Comparison of ENCODE assay signal across 10 cellular contexts in genomic region chr3:136141891-136142290, GRCh38. TPM values are rescaled to one million over a fixed set of nuclear protein-coding genes. Genes with fewer than 3 reads are reported as not detected.
DNase-seq lines count a peak whose midpoint lies in the region; ATAC-seq, FAIRE-seq and TF ChIP-seq lines count a peak whose summit lies in the region.
"Had no signal": no experiment of that assay in that cellular context is flagged by ENCODE, and none has a peak within 500 bp of the region (broad histone marks: within the 10 kb centered on the region; RNA-seq: fewer than 3 reads in every experiment).

No MANE protein-coding gene starts in this region.

- H2BK5ac ChIP-seq in H1 (ENCODE audit: low read depth, low read length) (no peak overlapping the region), neuronal stem cell (ENCODE audit: low read length) (no peak overlapping the region)

- no peaks in the 10 kb centered on the region for H3K23me2 ChIP-seq in H1 (ENCODE audit: low read depth, low read length)

- no peaks in the 10 kb centered on the region for H3K79me1 ChIP-seq in H1 (ENCODE audit: low read depth, low read length)
- no peaks in the 10 kb centered on the region for H3K79me1 ChIP-seq in neuronal stem cell (ENCODE audit: low read depth, low read length)

- H3K9me3 Mint-ChIP-seq in CD4-positive, alpha-beta T cell = no peaks in the 10 kb centered on the region

- no peaks in the 10 kb centered on the region for H3K9me3 ChIP-seq in CD4-positive, alpha-beta T cell (ENCODE audit: control insufficient read depth, low read length)
- H3K9me3 ChIP-seq in H1 (ENCODE audit: insufficient read depth in 2 of 2, low read depth in 1 of 2, low read length in 1 of 2) = no peaks in the 10 kb centered on the region
- H3K9me3 ChIP-seq in neuronal stem cell (replicated peaks in 1 of 2; ENCODE audit: control insufficient read depth in 2 of 2, insufficient read depth in 1 of 2, low read depth in 1 of 2, low read length in 2 of 2) = no peaks in the 10 kb centered on the region

- H3K4me3 Mint-ChIP-seq in CD4-positive, alpha-beta T cell = no peak overlapping the region

- H2AK5ac ChIP-seq in H1 (ENCODE audit: low read depth, low read length) = no peak overlapping the region
- no peak overlapping the region for H2AK5ac ChIP-seq in neuronal stem cell (ENCODE audit: low read depth, low read length)

- H3K23ac ChIP-seq in H1 (ENCODE audit: insufficient read length) (no peak overlapping the region), neuronal stem cell (ENCODE audit: low read depth, low read length, poor library complexity) (no peak overlapping the region)

- H2AFZ ChIP-seq in H1 (ENCODE audit: low read length) = no peak overlapping the region
- no peak overlapping the region for H2AFZ ChIP-seq in neuronal stem cell (ENCODE audit: low read length)

- no peak overlapping the region for H2BK20ac ChIP-seq in H1 (ENCODE audit: low read length)

- ATAC-seq in CD4-positive, alpha-beta T cell (ENCODE audit: poor library complexity) = no peak
- ATAC-seq in HG03521 (IDR thresholded peaks at IDR 0.05; ENCODE audit: unreplicated experiment) = no peak
- no peak for ATAC-seq in activated CD4-positive, CD25-positive, alpha-beta regulatory T cell treated with anti-CD3 and anti-CD28 coated beads, Interleukin-2, amount 50 U/mL, for 24 hours

- H3K27ac Mint-ChIP-seq in CD4-positive, alpha-beta T cell = peak overlapping the region; percentile 38

- no peaks in the 10 kb centered on the region for H3K27me3 Mint-ChIP-seq in CD4-positive, alpha-beta T cell

- H2BK15ac ChIP-seq in H1 (ENCODE audit: low read length) (no peak overlapping the region), neuronal stem cell (ENCODE audit: low read length) (no peak overlapping the region)

- no peak overlapping the region for H2BK120ac ChIP-seq in H1 (replicated peaks; ENCODE audit: low read depth, low read length)
- no peak overlapping the region for H2BK120ac ChIP-seq in neuronal stem cell (ENCODE audit: low read depth, low read length)

- no peak overlapping the region for H3K4me2 ChIP-seq in H1 (ENCODE audit: insufficient read depth in 1 of 2, low read depth in 2 of 2, low read length in 2 of 2)
- no peak overlapping the region for H3K4me2 ChIP-seq in neuronal stem cell (ENCODE audit: insufficient read depth, low read length, poor library complexity, severe bottlenecking)

- no peak overlapping the region for H3K9ac ChIP-seq in H1 (replicated peaks in 1 of 4; ENCODE audit: extremely low read depth in 1 of 4, low read depth in 3 of 4, low read length in 3 of 4)
- H3K9ac ChIP-seq in neuronal stem cell (ENCODE audit: low read depth, low read length, poor library complexity) = no peak overlapping the region

- no peak overlapping the region for H3K4me3 ChIP-seq in H1 (ENCODE audit: extremely low read depth in 1 of 4, insufficient read depth in 2 of 4, low read depth in 3 of 4, low read length in 4 of 4)
- H3K4me3 ChIP-seq in neuronal stem cell (ENCODE audit: low read length in 2 of 2) = no peak overlapping the region
- H3K4me3 ChIP-seq: coronary artery had no signal

- no peaks in the 10 kb centered on the region for H3K36me3 Mint-ChIP-seq in CD4-positive, alpha-beta T cell (ENCODE audit: low read depth)

- no peak for TF ChIP-seq RAD21 in H1 (IDR thresholded peaks at IDR 0.05 in 1 of 2, conservative IDR thresholded peaks at IDR 0.05 in 1 of 2; ENCODE audit: low read depth in 2 of 2, low read length in 2 of 2)

- peaks cover 0 to 7% (median under 1%) of the 10 kb centered on the region in 4 experiments; a peak in 2 of 7 replicates for H3K4me1 ChIP-seq in H1 (replicated peaks in 1 of 4; ENCODE audit: control insufficient read depth in 3 of 4, insufficient read depth in 4 of 4, low read length in 3 of 4)
- peaks cover 2 to 9% of the 10 kb centered on the region in 2 donors for H3K4me1 ChIP-seq in neuronal stem cell (ENCODE audit: control insufficient read depth in 2 of 2, insufficient read depth in 1 of 2, low read depth in 1 of 2, low read length in 2 of 2)

- no peak overlapping the region for H3K56ac ChIP-seq in H1 (replicated peaks; ENCODE audit: insufficient read length, low read depth, low read length)

- no peaks in the 10 kb centered on the region for H3K27me3 ChIP-seq in CD4-positive, alpha-beta T cell (ENCODE audit: control insufficient read depth, insufficient read depth, low read length)
- no peaks in the 10 kb centered on the region; a peak in 1 of 7 replicates for H3K27me3 ChIP-seq in H1 (replicated peaks in 1 of 4; ENCODE audit: control insufficient read depth in 3 of 4, extremely low read depth in 1 of 4, insufficient read depth in 3 of 4, low read length in 3 of 4)
- no peaks in the 10 kb centered on the region for H3K27me3 ChIP-seq in neuronal stem cell (ENCODE audit: control insufficient read depth in 3 of 3, insufficient read depth in 3 of 3, low read depth in 1 of 3, low read length in 3 of 3)

- no peak for TF ChIP-seq EP300 in H1 (IDR thresholded peaks at IDR 0.05; ENCODE audit: borderline replicate concordance in 1 of 2, low read depth in 2 of 2, low read length in 2 of 2)

- peaks cover 0 to 7% of the 10 kb centered on the region in 2 experiments for H4K20me1 ChIP-seq in H1 (replicated peaks in 1 of 2; ENCODE audit: control insufficient read depth in 1 of 2, insufficient read depth in 2 of 2, low read length in 2 of 2)

- H3K36me3 ChIP-seq in H1 (ENCODE audit: control insufficient read depth in 2 of 4, insufficient read depth in 4 of 4, low read length in 3 of 4) (peaks cover 0 to 3% (median 0%) of the 10 kb centered on the region in 4 experiments; a peak in 2 of 8 replicates), neuronal stem cell (replicated peaks in 1 of 2; ENCODE audit: control insufficient read depth in 2 of 2, insufficient read depth in 2 of 2, low read length in 2 of 2) (peaks cover 0 to 31% of the 10 kb centered on the region in 2 donors)

- H3K79me2 ChIP-seq in H1 (ENCODE audit: control insufficient read depth in 1 of 2, insufficient read depth in 2 of 2, low read length in 2 of 2) = no peaks in the 10 kb centered on the region

- 0 out of 2 replicates have a peak overlapping the region, but pooled peaks have one; percentile 31 for H2BK12ac ChIP-seq in H1 (ENCODE audit: low read depth, low read length)
- H2BK12ac ChIP-seq in neuronal stem cell (ENCODE audit: low read length) = no peak overlapping the region

- no peak overlapping the region for H3K18ac ChIP-seq in H1 (ENCODE audit: extremely low read depth, low read length)
- no peak overlapping the region for H3K18ac ChIP-seq in neuronal stem cell (ENCODE audit: low read length)

- POLR2A ChIA-PET in CD4-positive, alpha-beta T cell (lab: Charles Lee) = interaction anchor here (1.2 kb wide), 1 partner anchor 54 kb away, joined by 4 read pairs; the partner anchor contains the start of gene MSL2
- POLR2A ChIA-PET in H1 (lab: Charles Lee; ENCODE audit: partially characterized antibody) = interaction anchor here (0.6 kb wide), 1 partner anchor 55 kb away, joined by 5 read pairs; no protein-coding TSS in a partner anchor

- CTCF ChIA-PET in CD4-positive, alpha-beta T cell (lab: Charles Lee) = no interaction called here
- CTCF ChIA-PET in H1 (lab: Charles Lee; ENCODE audit: partially characterized antibody) = interaction anchor here (1.0 to 1.2 kb wide), 2 partner anchors 9 to 67 kb away, joined by 3 to 4 read pairs; no protein-coding TSS in a partner anchor

- no peak overlapping the region for H4K91ac ChIP-seq in H1 (replicated peaks; ENCODE audit: insufficient read length, low read length)
- H4K91ac ChIP-seq in neuronal stem cell (ENCODE audit: low read depth, low read length, poor library complexity) = no peak overlapping the region

- intact Hi-C loops in CD4-positive, alpha-beta T cell (cut with DNase I, micrococcal nuclease) = loop anchor here in 1 of 2 experiments (2.0 kb wide), 1 partner anchor 63 kb away; no protein-coding TSS in a partner anchor

- H4K8ac ChIP-seq in H1 (ENCODE audit: extremely low read depth, insufficient read depth, low read length) = no peak overlapping the region
- no peak overlapping the region for H4K8ac ChIP-seq in neuronal stem cell (ENCODE audit: low read depth, low read length)

- no peak for TF ChIP-seq POLR2A in H1 (IDR thresholded peaks at IDR 0.05; ENCODE audit: control extremely low read depth in 1 of 2, low read depth in 2 of 2, low read length in 2 of 2)

- H3K27ac ChIP-seq in CD4-positive, alpha-beta T cell (ENCODE audit: low read depth, low read length) = no peak overlapping the region
- H3K27ac ChIP-seq in H1 (ENCODE audit: low read depth, low read length) (no peak overlapping the region), neuronal stem cell (replicated peaks; ENCODE audit: low read length) (peak overlapping the region; percentile 11)

- no peak for DNase-seq in CD4-positive, alpha-beta T cell
- DNase-seq in LHCN-M2 (ENCODE audit: low read depth) = peak; percentile 50
- DNase-seq in H1 (ENCODE audit: low read depth in 1 of 2, low spot score in 2 of 2) = no peak
- no peak for DNase-seq in neuronal stem cell (ENCODE audit: low spot score)
- no peak for DNase-seq in NCI-H2081 treated with DMSO at 0.1 percent for 48 hours (lab: John Stamatoyannopoulos, UW)
- no peak for DNase-seq in activated effector memory CD4-positive, alpha-beta T cell treated with Interleukin-2 at 50 U/mL for 16 hours
- DNase-seq: hippocampal formation had no signal

- TF ChIP-seq CTCF in CD4-positive, alpha-beta T cell (IDR thresholded peaks at IDR 0.05) = no peak
- no peak for TF ChIP-seq CTCF in H1 (IDR thresholded peaks at IDR 0.05; ENCODE audit: control extremely low read depth in 1 of 3, insufficient read depth in 1 of 3, low read depth in 1 of 3, low read length in 3 of 3)

- no peak for FAIRE-seq in H1 (lab: Jason Lieb, UNC)

- H3K4ac ChIP-seq in H1 (replicated peaks; ENCODE audit: insufficient read length, low read depth, low read length) (no peak overlapping the region), neuronal stem cell (ENCODE audit: low read length) (no peak overlapping the region)

- peaks cover 23% of the 10 kb centered on the region for H3K4me1 Mint-ChIP-seq in CD4-positive, alpha-beta T cell (ENCODE audit: low read depth)

- no peak overlapping the region for H4K5ac ChIP-seq in H1 (ENCODE audit: insufficient read length, low read depth, low read length)

- WGBS in H1 (ENCODE audit: extremely low coverage in 1 of 2, insufficient coverage in 1 of 2, insufficient read length in 1 of 2, insufficient replicate concordance in 2 of 2, low coverage in 1 of 2, low lambda C conversion rate in 2 of 2, missing lambda C conversion rate in 1 of 2), 2 experiments = 88% methylated on average over 4 of the region's 4 CpGs; no CpG with 5 or more reads in 1 of the 2 experiments
- no CpG with 5 or more reads among the region's 4 CpGs for WGBS in neuronal stem cell (ENCODE audit: extremely low coverage in 2 of 2, insufficient read length in 2 of 2, insufficient replicate concordance in 1 of 2), 2 donors

- H3K14ac ChIP-seq in H1 (ENCODE audit: insufficient read length) (no peak overlapping the region), neuronal stem cell (ENCODE audit: low read length) (no peak overlapping the region)

RNA-seq across cellular contexts. Expression of gene MSL2, which starts 54.2 kb away (rescaled TPM):
- total RNA-seq in CD4-positive, alpha-beta T cell = 100 to 1,000 TPM; 143 to 146 TPM
- total RNA-seq in LHCN-M2 (2014; rRNA removed) = 7.6 and 9.1 TPM in 2 replicates
- polyA plus RNA-seq in LHCN-M2 (2012) = 4.8 TPM
- 40.6 and 41.8 TPM in 2 replicates for total RNA-seq in H1 (2021; fragmentation: NEBNext Ultra II Directional; extraction: Animal tissue kit (Norgen Biotek cat#: 25700))
- 8.8 and 9.1 TPM in 2 replicates for polyA plus RNA-seq in H1 (2011; rRNA removed)
- 10.8 TPM for polyA plus RNA-seq in H1 (2011; cell fraction: cytosol; rRNA removed)
- polyA plus RNA-seq in H1 (2011; cell fraction: nucleus; rRNA removed) = 6.3 TPM
- polyA plus RNA-seq in H1 (2012, experiment 1 of 2) = 11.7 to 34.4 TPM (median 17.6 TPM) in 4 replicates
- polyA plus RNA-seq in H1 (2012, experiment 2 of 2) = 2.2 TPM
- 17.7 TPM for polyA plus RNA-seq in H1 (2013, experiment 1 of 2)
- polyA plus RNA-seq in H1 (2013, experiment 2 of 2) = 17.7 TPM
- polyA minus RNA-seq in H1 (2011; rRNA and poly(A)+ RNA removed) = 19.0 and 32.2 TPM in 2 replicates
- polyA minus RNA-seq in H1 (2011; cell fraction: cytosol; rRNA and poly(A)+ RNA removed) = 20.9 TPM
- polyA minus RNA-seq in H1 (2011; cell fraction: nucleus; rRNA and poly(A)+ RNA removed) = 16.8 TPM
- polyA plus RNA-seq in neuronal stem cell (2013, experiment 1 of 2) = 24.4 TPM
- polyA plus RNA-seq in neuronal stem cell (2013, experiment 2 of 2) = 29.0 TPM
